ENCODE assay signal across 8 cellular contexts in genomic region chr12:9049520-9050133, GRCh38.
DNase-seq lines count a peak whose midpoint lies in the region; ATAC-seq and TF ChIP-seq lines count a peak whose summit lies in the region.

No MANE protein-coding gene starts in this region.

- no peak overlapping the region for H3K4me3 ChIP-seq in CD4-positive, CD25-positive, alpha-beta regulatory T cell (ENCODE audit: low read depth, low read length)
- no peak overlapping the region for H3K4me3 ChIP-seq in Peyer's patch

- peaks cover 8 to 19% (median 12%) of the 10 kb centered on the region in 4 donors for H3K4me1 Mint-ChIP-seq in CD4-positive, CD25-positive, alpha-beta regulatory T cell
- H3K4me1 Mint-ChIP-seq in endothelial cell (ENCODE audit: unreplicated experiment), result peaks cover 3% of the 10 kb centered on the region
- H3K4me1 Mint-ChIP-seq in natural killer cell, result peaks cover 10 to 23% of the 10 kb centered on the region in 2 donors

- H3K9me3 Mint-ChIP-seq in CD4-positive, CD25-positive, alpha-beta regulatory T cell, result peaks cover 0 to 4% (median 0%) of the 10 kb centered on the region in 7 donors
- H3K9me3 Mint-ChIP-seq in endothelial cell (ENCODE audit: unreplicated experiment) (no peaks in the 10 kb centered on the region), natural killer cell (no peaks in the 10 kb centered on the region)

- no peaks in the 10 kb centered on the region for H3K4me1 ChIP-seq in CD4-positive, CD25-positive, alpha-beta regulatory T cell (ENCODE audit: control insufficient read depth, insufficient read depth, low read length, poor library complexity, severe bottlenecking)
- H3K4me1 ChIP-seq in Peyer's patch, result no peaks in the 10 kb centered on the region

- no peaks in the 10 kb centered on the region for H3K36me3 Mint-ChIP-seq in CD4-positive, CD25-positive, alpha-beta regulatory T cell
- H3K36me3 Mint-ChIP-seq in endothelial cell (ENCODE audit: low read depth, unreplicated experiment) (no peaks in the 10 kb centered on the region), natural killer cell (peaks cover 5% of the 10 kb centered on the region)

- H3K27ac Mint-ChIP-seq in CD4-positive, CD25-positive, alpha-beta regulatory T cell, result no peak overlapping the region
- H3K27ac Mint-ChIP-seq in endothelial cell (ENCODE audit: unreplicated experiment), result no peak overlapping the region
- H3K27ac Mint-ChIP-seq in natural killer cell, result peak overlapping the region in 1 of 2 donors; percentile 47

- peaks cover 3% of the 10 kb centered on the region for H3K27me3 ChIP-seq in CD4-positive, CD25-positive, alpha-beta regulatory T cell (ENCODE audit: control insufficient read depth, insufficient read depth, low read length)
- H3K27me3 ChIP-seq in Peyer's patch, result no peaks in the 10 kb centered on the region

- peaks cover 18% of the 10 kb centered on the region for H3K27me3 Mint-ChIP-seq in CD4-positive, CD25-positive, alpha-beta regulatory T cell
- H3K27me3 Mint-ChIP-seq in endothelial cell (ENCODE audit: unreplicated experiment), result peaks cover 1% of the 10 kb centered on the region
- H3K27me3 Mint-ChIP-seq in natural killer cell (ENCODE audit: low read depth in 2 of 2), result no peaks in the 10 kb centered on the region

- H3K9me3 ChIP-seq in CD4-positive, CD25-positive, alpha-beta regulatory T cell (ENCODE audit: control insufficient read depth in 2 of 2, low read length in 2 of 2), result no peaks in the 10 kb centered on the region
- no peaks in the 10 kb centered on the region for H3K9me3 ChIP-seq in Peyer's patch

- H3K27ac ChIP-seq in CD4-positive, CD25-positive, alpha-beta regulatory T cell (ENCODE audit: insufficient read depth, low read length, poor library complexity, severe bottlenecking), result no peak overlapping the region
- no peak overlapping the region for H3K27ac ChIP-seq in Peyer's patch

- TF ChIP-seq CTCF in GM20000 (IDR thresholded peaks at IDR 0.05; ENCODE audit: extremely low read depth, missing control alignments) (peak; percentile 29), Peyer's patch (IDR thresholded peaks at IDR 0.05) (peak in 5 of 6 experiments; percentile 14 to 55 (median 48)), endothelial cell (IDR thresholded peaks at IDR 0.05; ENCODE audit: unreplicated experiment) (peak; percentile 71), natural killer cell (IDR thresholded peaks at IDR 0.05) (peak; percentile 76)

- peak; percentile 60 to 63 for ATAC-seq in CD4-positive, CD25-positive, alpha-beta regulatory T cell (ENCODE audit: low read depth in 2 of 2)
- peak in 2 of 3 donors; percentile 67 to 72 for ATAC-seq in natural killer cell
- ATAC-seq in GM18519 (IDR thresholded peaks at IDR 0.05; ENCODE audit: low FRiP score, unreplicated experiment), result no peak
- ATAC-seq in HG02852 (IDR thresholded peaks at IDR 0.05; ENCODE audit: unreplicated experiment), result no peak

- H3K4me3 Mint-ChIP-seq in CD4-positive, CD25-positive, alpha-beta regulatory T cell, result no peak overlapping the region
- no peak overlapping the region for H3K4me3 Mint-ChIP-seq in endothelial cell (ENCODE audit: unreplicated experiment)
- no peak overlapping the region for H3K4me3 Mint-ChIP-seq in natural killer cell

- no peaks in the 10 kb centered on the region for H3K36me3 ChIP-seq in CD4-positive, CD25-positive, alpha-beta regulatory T cell (ENCODE audit: control insufficient read depth, insufficient read depth, low read length)
- no peaks in the 10 kb centered on the region for H3K36me3 ChIP-seq in Peyer's patch

- intact Hi-C loops in natural killer cell (cut with micrococcal nuclease), result loop anchor here (1.0 to 10.0 kb wide), 3 partner anchors 135 to 505 kb away; partner anchors contain the start of genes CLEC4E and PHC1

- no peak for TF ChIP-seq POLR2A in Peyer's patch (IDR thresholded peaks at IDR 0.05)

- DNase-seq in CD4-positive, CD25-positive, alpha-beta regulatory T cell, result peak; percentile 8 to 71 (median 64)
- DNase-seq in GM20000 (ENCODE audit: low spot score), result no peak
- no peak for DNase-seq in Peyer's patch
- peak; percentile 40 for DNase-seq in endothelial cell (ENCODE audit: low spot score)
- no peak for DNase-seq in natural killer cell
- no peak for DNase-seq in mesenteric fat pad (ENCODE audit: low spot score)

Comparison
In these comparisons a context has a peak if more than half of its experiments do, and no peak if none do; other contexts are left out.
1. ATAC-seq: peak in CD4-positive, CD25-positive, alpha-beta regulatory T cell (2 of 2) and natural killer cell (2 of 3); none in GM18519 (single experiment) and HG02852 (single experiment).
2. DNase-seq: peak in CD4-positive, CD25-positive, alpha-beta regulatory T cell (3 of 3) and endothelial cell (single experiment); none in GM20000 (single experiment), Peyer's patch (0 of 3), natural killer cell (single experiment) and mesenteric fat pad (single experiment).
3. Peak in every context shown above with its lines, with median percentiles within 50 percentile points of each other: CTCF ChIP-seq.